In genomic region chr15:23033979-23034378, GRCh38 we compare ENCODE assay signal across 15 cellular contexts. TPM values are rescaled to one million over a fixed set of nuclear protein-coding genes. Genes with fewer than 3 reads are reported as not detected.
DNase-seq lines count a peak whose midpoint lies in the region; ATAC-seq and TF ChIP-seq lines count a peak whose summit lies in the region.
"Had no signal": no experiment of that assay in that cellular context is flagged by ENCODE, and none has a peak within 500 bp of the region (broad histone marks: within the 10 kb centered on the region; RNA-seq: fewer than 3 reads in every experiment).

No MANE protein-coding gene starts in this region.

- peaks cover 23% of the 10 kb centered on the region for H3K4me1 Mint-ChIP-seq in Caco-2 (ENCODE audit: low read depth, unreplicated experiment)
- H3K4me1 Mint-ChIP-seq in stimulated activated effector memory CD8-positive, alpha-beta T cell treated with anti-CD3 and anti-CD28 coated beads, Interleukin-12 subunit alpha, Interleukin-12 subunit beta, amount 100 ng/mL, for 72 hours = peaks cover 20% of the 10 kb centered on the region

- no peak for TF ChIP-seq CTCF in Caco-2 (IDR thresholded peaks at IDR 0.05; ENCODE audit: insufficient read depth in 1 of 2, low read depth in 1 of 2, low read length in 1 of 2, severe bottlenecking in 1 of 2, unreplicated experiment in 1 of 2)

- H3K27me3 Mint-ChIP-seq in Caco-2 (ENCODE audit: insufficient read depth, unreplicated experiment) = no peaks in the 10 kb centered on the region
- H3K27me3 Mint-ChIP-seq: CD4-positive, CD25-positive, alpha-beta regulatory T cell had no signal

- H3K4me3 ChIP-seq in Caco-2 (ENCODE audit: low read depth, low read length) = no peak overlapping the region
- H3K4me3 ChIP-seq: BLaER1, HAP-1 had no signal

- H3K36me3 Mint-ChIP-seq in Caco-2 (ENCODE audit: insufficient read depth, unreplicated experiment) = peaks cover 68% of the 10 kb centered on the region
- peaks cover 79% of the 10 kb centered on the region for H3K36me3 Mint-ChIP-seq in stimulated activated effector memory CD8-positive, alpha-beta T cell treated with anti-CD3 and anti-CD28 coated beads, Interleukin-12 subunit alpha, Interleukin-12 subunit beta, amount 100 ng/mL, for 72 hours

- CTCF ChIA-PET in Caco-2 (lab: Charles Lee) = interaction anchor here (1.0 kb wide), 1 partner anchor 433 kb away, joined by 3 read pairs; no protein-coding TSS in a partner anchor

- POLR2A ChIA-PET in Caco-2 (lab: Charles Lee) = no interaction called here

- H3K4me1 ChIP-seq in Caco-2 = peaks cover 18% of the 10 kb centered on the region
- H3K4me1 ChIP-seq: HAP-1 had no signal

- BruUV-seq in Caco-2 (replicated peaks; lab: Mats Ljungman, UMichigan) = no TSS peak

- H3K27me3 ChIP-seq in Caco-2 (replicated peaks; ENCODE audit: control insufficient read depth, insufficient read depth, low read length) = no peaks in the 10 kb centered on the region
- H3K27me3 ChIP-seq: BLaER1 had no signal

- intact Hi-C loops in Caco-2 (cut with micrococcal nuclease; ENCODE audit: unreplicated experiment) = no loop called here

- H3K36me3 ChIP-seq in Caco-2 (ENCODE audit: control insufficient read depth, insufficient read depth, low read length) = peaks cover 10% of the 10 kb centered on the region

- H3K9me3 Mint-ChIP-seq in Caco-2 (ENCODE audit: unreplicated experiment) = peaks cover 9% of the 10 kb centered on the region
- no peaks in the 10 kb centered on the region for H3K9me3 Mint-ChIP-seq in stimulated activated effector memory CD8-positive, alpha-beta T cell treated with anti-CD3 and anti-CD28 coated beads, Interleukin-12 subunit alpha, Interleukin-12 subunit beta, amount 100 ng/mL, for 72 hours

- H3K9me3 ChIP-seq in Caco-2 = no peaks in the 10 kb centered on the region
- H3K9me3 ChIP-seq: BLaER1, HAP-1 had no signal

- DNase-seq in NCI-H2029 (lab: John Stamatoyannopoulos, UW) = peak; percentile 1
- DNase-seq in NCI-H2029 treated with DMSO at 0.1 percent for 48 hours (lab: John Stamatoyannopoulos, UW) = no peak
- DNase-seq in Caco-2 = peak; percentile 59 to 62
- DNase-seq in NCI-H774 (lab: John Stamatoyannopoulos, UW) = peak; percentile 23
- no peak for DNase-seq in stimulated activated effector memory CD8-positive, alpha-beta T cell treated with anti-CD3 and anti-CD28 coated beads, Interleukin-12 subunit alpha, Interleukin-12 subunit beta, amount 100 ng/mL, for 72 hours (ENCODE audit: low spot score in 2 of 2)
- DNase-seq in NCI-H1105 (lab: John Stamatoyannopoulos, UW) = no peak
- no peak for DNase-seq in kidney tubule cell (ENCODE audit: low spot score)
- DNase-seq: 8988T; AML-193; CD4-positive, CD25-positive, alpha-beta regulatory T cell; DND-41; GDM1; GOT3 had no signal

- peak overlapping the region; percentile 4 for H3K4me3 Mint-ChIP-seq in Caco-2 (ENCODE audit: unreplicated experiment)
- no peak overlapping the region for H3K4me3 Mint-ChIP-seq in stimulated activated effector memory CD8-positive, alpha-beta T cell treated with anti-CD3 and anti-CD28 coated beads, Interleukin-12 subunit alpha, Interleukin-12 subunit beta, amount 100 ng/mL, for 72 hours

- H3K27ac Mint-ChIP-seq in Caco-2 (ENCODE audit: unreplicated experiment) = peak overlapping the region; percentile 18
- peak overlapping the region; percentile 9 for H3K27ac Mint-ChIP-seq in stimulated activated effector memory CD8-positive, alpha-beta T cell treated with anti-CD3 and anti-CD28 coated beads, Interleukin-12 subunit alpha, Interleukin-12 subunit beta, amount 100 ng/mL, for 72 hours
- H3K27ac Mint-ChIP-seq: CD4-positive, CD25-positive, alpha-beta regulatory T cell had no signal

- no peak for ATAC-seq in stimulated activated effector memory CD8-positive, alpha-beta T cell treated with anti-CD3 and anti-CD28 coated beads, Interleukin-12 subunit alpha, Interleukin-12 subunit beta, amount 100 ng/mL, for 72 hours

RNA-seq across cellular contexts. Expression of gene TUBGCP5, which starts 5.4 kb away (rescaled TPM):
- total RNA-seq in Caco-2 (2022) = 48.3 and 53.1 TPM in 2 replicates

RNA-seq across cellular contexts. Expression of gene CYFIP1, which starts 53.8 kb away (rescaled TPM):
- total RNA-seq in Caco-2 (2022) = 205 and 211 TPM in 2 replicates

Comparison
In these comparisons a context has a peak if more than half of its experiments do, and no peak if none do; other contexts are left out.
1. DNase-seq: peak in NCI-H2029 (single experiment), Caco-2 (2 of 2) and NCI-H774 (single experiment); none in NCI-H2029 treated with DMSO at 0.1 percent for 48 hours (single experiment), stimulated activated effector memory CD8-positive, alpha-beta T cell treated with anti-CD3 and anti-CD28 coated beads, Interleukin-12 subunit alpha, Interleukin-12 subunit beta, amount 100 ng/mL, for 72 hours (0 of 2), NCI-H1105 (single experiment) and kidney tubule cell (single experiment).